In genomic region chr5:73544429-73545402, GRCh38 we compare ENCODE assay signal across 10 cellular contexts. TPM values are rescaled to one million over a fixed set of nuclear protein-coding genes. Genes with fewer than 3 reads are reported as not detected.
DNase-seq lines count a peak whose midpoint lies in the region; ATAC-seq and TF ChIP-seq lines count a peak whose summit lies in the region.
"Had no signal": no experiment of that assay in that cellular context is flagged by ENCODE, and none has a peak within 500 bp of the region (broad histone marks: within the 10 kb centered on the region; RNA-seq: fewer than 3 reads in every experiment).

No MANE protein-coding gene starts in this region.

- H3K9me3 Mint-ChIP-seq in chondrocyte (ENCODE audit: low read depth), result peaks cover 3% of the 10 kb centered on the region
- H3K9me3 Mint-ChIP-seq: memory B cell had no signal

- no peak for TF ChIP-seq CTCF in chondrocyte (IDR thresholded peaks at IDR 0.05)

- peaks cover 6% of the 10 kb centered on the region for H3K4me1 Mint-ChIP-seq in chondrocyte (ENCODE audit: low read depth)
- H3K4me1 Mint-ChIP-seq: memory B cell had no signal

- H3K27ac Mint-ChIP-seq in chondrocyte (ENCODE audit: unreplicated experiment), result no peak overlapping the region
- H3K27ac Mint-ChIP-seq: activated CD8-positive, alpha-beta T cell treated with anti-CD3 and anti-CD28 coated beads, Interleukin-2, amount 10 ng/mL, durations not matched to agents 7 days and 5 days; memory B cell had no signal

- H3K27me3 Mint-ChIP-seq in chondrocyte (ENCODE audit: low read depth), result peaks cover 10% of the 10 kb centered on the region

- H3K36me3 Mint-ChIP-seq in chondrocyte (ENCODE audit: low read depth), result no peaks in the 10 kb centered on the region
- H3K36me3 Mint-ChIP-seq: memory B cell had no signal

- no peak for ATAC-seq in GM18861 (IDR thresholded peaks at IDR 0.05; ENCODE audit: unreplicated experiment)
- ATAC-seq: activated CD8-positive, alpha-beta T cell treated with anti-CD3 and anti-CD28 coated beads, Interleukin-2, amount 10 ng/mL, durations not matched to agents 7 days and 5 days had no signal

- H3K4me3 Mint-ChIP-seq in chondrocyte (ENCODE audit: unreplicated experiment), result no peak overlapping the region
- H3K4me3 Mint-ChIP-seq: activated CD8-positive, alpha-beta T cell treated with anti-CD3 and anti-CD28 coated beads, Interleukin-2, amount 10 ng/mL, durations not matched to agents 7 days and 5 days; memory B cell had no signal

- DNase-seq in NCI-H1092 (lab: John Stamatoyannopoulos, UW) (peak; percentile 34), NCI-H748 (lab: John Stamatoyannopoulos, UW; ENCODE audit: unreplicated experiment) (peak; percentile 96), epithelial cell of prostate (ENCODE audit: low read depth, low spot score) (peak; percentile 82), renal cortical epithelial cell (ENCODE audit: low read depth) (peak; percentile 27), putamen (ENCODE audit: low spot score) (no peak), chondrocyte (ENCODE audit: low spot score) (no peak)
- DNase-seq in activated CD4-positive, CD25-positive, alpha-beta regulatory T cell (lab: John Stamatoyannopoulos, UW), result no peak
- DNase-seq: activated CD8-positive, alpha-beta T cell treated with anti-CD3 and anti-CD28 coated beads, Interleukin-2, amount 10 ng/mL, durations not matched to agents 7 days and 5 days had no signal

- H3K27ac ChIP-seq in epithelial cell of prostate, result peak overlapping the region; percentile 92

RNA-seq across cellular contexts. Expression of gene ANKRA2, which starts 20.7 kb away (rescaled TPM):
- 19.0 and 21.0 TPM in 2 replicates for total RNA-seq in renal cortical epithelial cell
- 14.9 to 19.2 TPM (median 18.9 TPM) in 3 replicates for total RNA-seq in chondrocyte

RNA-seq across cellular contexts. Expression of gene UTP15, which starts 20.8 kb away (rescaled TPM):
- total RNA-seq in renal cortical epithelial cell (22.2 and 24.0 TPM in 2 replicates), chondrocyte (16.7 to 21.6 TPM (median 18.4 TPM) in 3 replicates)

RNA-seq across cellular contexts. Expression of gene BTF3, which starts 46.5 kb away (rescaled TPM):
- 267 and 336 TPM in 2 replicates for total RNA-seq in renal cortical epithelial cell
- total RNA-seq in chondrocyte, result 378 to 404 TPM (median 384 TPM) in 3 replicates

Comparison
In these comparisons a context has a peak if more than half of its experiments do, and no peak if none do; other contexts are left out.
1. DNase-seq: peak in NCI-H1092 (single experiment), NCI-H748 (single experiment), epithelial cell of prostate (single experiment) and renal cortical epithelial cell (single experiment); none in putamen (single experiment), activated CD4-positive, CD25-positive, alpha-beta regulatory T cell (0 of 4) and chondrocyte (single experiment).